Comparison of ENCODE assay signal across 31 cellular contexts in the genomic region with DNA sequence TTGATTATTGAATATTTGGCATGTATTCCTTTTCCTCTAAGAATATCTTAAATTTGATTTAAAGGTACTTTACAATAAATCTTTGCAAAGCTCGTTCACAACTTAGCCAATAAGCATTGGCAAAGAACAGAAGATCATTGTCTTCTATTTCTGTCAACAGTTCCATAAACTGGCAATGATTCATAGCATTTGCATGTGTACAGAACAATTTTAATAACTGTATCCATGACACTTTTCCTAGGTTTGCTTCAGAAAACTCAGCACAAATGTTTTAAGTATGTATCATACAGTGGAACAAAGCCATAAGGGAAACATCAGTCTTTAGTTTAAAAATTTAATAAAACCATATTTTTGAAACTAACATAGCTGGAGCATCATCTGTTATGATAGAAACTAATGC.
DNase-seq lines count a peak whose midpoint lies in the region; ATAC-seq and TF ChIP-seq lines count a peak whose summit lies in the region.
"Had no signal": no experiment of that assay in that cellular context is flagged by ENCODE, and none has a peak within 500 bp of the region (broad histone marks: within the 10 kb centered on the region; RNA-seq: fewer than 3 reads in every experiment).

No MANE protein-coding gene starts in this region.

- H3K4me3 ChIP-seq in AG10803 (ENCODE audit: low read length) (no peak overlapping the region), cardiac fibroblast (replicated peaks in 1 of 2; ENCODE audit: low read depth in 2 of 2, low read length in 2 of 2) (no peak overlapping the region)
- H3K4me3 ChIP-seq: A549, colonic mucosa, heart right ventricle, neural progenitor cell, SJSA1, smooth muscle cell, thoracic aorta, uterus had no signal

- ATAC-seq in foreskin keratinocyte = peak; percentile 72
- no peak for ATAC-seq in HG03520 (IDR thresholded peaks at IDR 0.05; ENCODE audit: unreplicated experiment)
- ATAC-seq in GM21515 (IDR thresholded peaks at IDR 0.05; ENCODE audit: unreplicated experiment) = no peak
- ATAC-seq in HG03571 (IDR thresholded peaks at IDR 0.05; ENCODE audit: unreplicated experiment) = no peak
- ATAC-seq: A549, heart right ventricle, left ventricle myocardium superior, T-cell, WTC11 had no signal

- TF ChIP-seq CTCF in AG10803 (conservative IDR thresholded peaks at IDR 0.05; ENCODE audit: low read length) = no peak
- no peak for TF ChIP-seq CTCF in cardiac fibroblast (IDR thresholded peaks at IDR 0.05; ENCODE audit: low read depth, low read length)
- no peak for TF ChIP-seq CTCF in foreskin keratinocyte (conservative IDR thresholded peaks at IDR 0.05)

- no peaks in the 10 kb centered on the region for H3K27me3 ChIP-seq in foreskin keratinocyte
- H3K27me3 ChIP-seq: colonic mucosa, neural progenitor cell, SJSA1, uterus had no signal

- peaks cover 8% of the 10 kb centered on the region for H3K4me1 ChIP-seq in foreskin keratinocyte
- H3K4me1 ChIP-seq: colonic mucosa, heart right ventricle, neural progenitor cell, parathyroid adenoma, SJSA1, uterus had no signal

- no peak overlapping the region for H3K27ac ChIP-seq in foreskin keratinocyte
- H3K27ac ChIP-seq: A549, colonic mucosa, heart right ventricle, neural progenitor cell, parathyroid adenoma, SJSA1, thoracic aorta, uterus had no signal

- DNase-seq in AG10803 (ENCODE audit: low read depth) (peak; percentile 81), LHCN-M2 (ENCODE audit: low read depth) (peak; percentile 79), cardiac fibroblast (ENCODE audit: low read depth in 2 of 2) (peak; percentile 6 to 60), foreskin keratinocyte (peak; percentile 16 to 52), SW 1271 (lab: John Stamatoyannopoulos, UW) (no peak)
- DNase-seq: activated CD4-positive, alpha-beta T cell treated with anti-CD3 and anti-CD28 coated beads, Interleukin-2, amount 10 ng/mL, durations not matched to agents 24 days and 14 days; activated gamma-delta T cell; activated T-cell treated with anti-CD3 and anti-CD28 coated beads, Interleukin-2, amount 50 U/mL, for 24 hours; CD8-positive, alpha-beta memory T cell; colonic mucosa; DMS153; effector CD4-positive, alpha-beta T cell; H9; heart right ventricle; Kasumi-1; left ventricle myocardium superior; NCI-H446 treated with DMSO at 0.1 percent for 48 hours; retina; RPMI8226; T-cell; uterus had no signal

Comparison
In these comparisons a context has a peak if more than half of its experiments do, and no peak if none do; other contexts are left out.
1. DNase-seq: peak in AG10803 (single experiment), LHCN-M2 (single experiment), cardiac fibroblast (2 of 2) and foreskin keratinocyte (2 of 2); none in SW 1271 (0 of 2).